In the genomic region with DNA sequence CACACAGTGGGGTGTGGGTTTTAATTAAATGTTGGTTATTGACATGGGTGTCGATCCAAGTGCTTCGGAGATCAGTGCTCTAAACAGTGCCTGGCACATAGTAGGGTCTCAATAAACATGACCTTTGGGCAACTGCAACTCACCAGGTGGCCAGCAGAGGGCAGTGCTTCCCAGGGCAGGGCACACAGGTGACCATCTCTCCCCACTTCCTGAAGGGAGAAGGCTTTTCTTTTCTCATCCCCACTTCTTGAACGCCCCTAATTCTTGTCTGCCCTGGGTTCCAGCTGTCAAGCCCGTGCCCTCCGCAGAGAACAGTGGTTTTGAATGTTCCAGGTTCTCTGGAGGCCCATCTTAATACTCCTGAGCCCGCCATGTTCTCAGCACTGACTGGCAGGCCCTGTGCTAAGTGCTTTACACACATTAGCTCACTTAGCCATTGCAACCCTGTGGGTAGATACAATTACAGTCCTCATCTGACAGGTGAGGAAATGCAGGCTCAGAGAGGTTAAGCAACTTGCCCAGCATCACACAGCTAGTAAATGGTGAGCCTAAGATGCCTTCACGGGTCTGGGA, we compare ENCODE assay signal across 1 cellular context.
TF ChIP-seq lines count a peak whose summit lies in the region.

No MANE protein-coding gene starts in this region.

TF ChIP-seq in K562, 482 proteins besides CTCF, POLR2A, EP300 and RAD21 (continued from another document and continues in another):
- TF ChIP-seq FOXJ2 (tag; IDR thresholded peaks at IDR 0.05), result 0 out of 2 replicates have a peak, but pooled peaks have one; percentile 45
- no peak for TF ChIP-seq FOSL1 (tag; conservative IDR thresholded peaks at IDR 0.05)
- TF ChIP-seq, protein P1, sequence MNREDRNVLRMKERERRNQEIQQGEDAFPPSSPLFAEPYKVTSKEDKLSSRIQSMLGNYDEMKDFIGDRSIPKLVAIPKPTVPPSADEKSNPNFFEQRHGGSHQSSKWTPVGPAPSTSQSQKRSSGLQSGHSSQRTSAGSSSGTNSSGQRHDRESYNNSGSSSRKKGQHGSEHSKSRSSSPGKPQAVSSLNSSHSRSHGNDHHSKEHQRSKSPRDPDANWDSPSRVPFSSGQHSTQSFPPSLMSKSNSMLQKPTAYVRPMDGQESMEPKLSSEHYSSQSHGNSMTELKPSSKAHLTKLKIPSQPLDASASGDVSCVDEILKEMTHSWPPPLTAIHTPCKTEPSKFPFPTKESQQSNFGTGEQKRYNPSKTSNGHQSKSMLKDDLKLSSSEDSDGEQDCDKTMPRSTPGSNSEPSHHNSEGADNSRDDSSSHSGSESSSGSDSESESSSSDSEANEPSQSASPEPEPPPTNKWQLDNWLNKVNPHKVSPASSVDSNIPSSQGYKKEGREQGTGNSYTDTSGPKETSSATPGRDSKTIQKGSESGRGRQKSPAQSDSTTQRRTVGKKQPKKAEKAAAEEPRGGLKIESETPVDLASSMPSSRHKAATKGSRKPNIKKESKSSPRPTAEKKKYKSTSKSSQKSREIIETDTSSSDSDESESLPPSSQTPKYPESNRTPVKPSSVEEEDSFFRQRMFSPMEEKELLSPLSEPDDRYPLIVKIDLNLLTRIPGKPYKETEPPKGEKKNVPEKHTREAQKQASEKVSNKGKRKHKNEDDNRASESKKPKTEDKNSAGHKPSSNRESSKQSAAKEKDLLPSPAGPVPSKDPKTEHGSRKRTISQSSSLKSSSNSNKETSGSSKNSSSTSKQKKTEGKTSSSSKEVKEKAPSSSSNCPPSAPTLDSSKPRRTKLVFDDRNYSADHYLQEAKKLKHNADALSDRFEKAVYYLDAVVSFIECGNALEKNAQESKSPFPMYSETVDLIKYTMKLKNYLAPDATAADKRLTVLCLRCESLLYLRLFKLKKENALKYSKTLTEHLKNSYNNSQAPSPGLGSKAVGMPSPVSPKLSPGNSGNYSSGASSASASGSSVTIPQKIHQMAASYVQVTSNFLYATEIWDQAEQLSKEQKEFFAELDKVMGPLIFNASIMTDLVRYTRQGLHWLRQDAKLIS (CRISPR knock-in tag; IDR thresholded peaks at IDR 0.05), result no peak
- TF ChIP-seq, protein P2, sequence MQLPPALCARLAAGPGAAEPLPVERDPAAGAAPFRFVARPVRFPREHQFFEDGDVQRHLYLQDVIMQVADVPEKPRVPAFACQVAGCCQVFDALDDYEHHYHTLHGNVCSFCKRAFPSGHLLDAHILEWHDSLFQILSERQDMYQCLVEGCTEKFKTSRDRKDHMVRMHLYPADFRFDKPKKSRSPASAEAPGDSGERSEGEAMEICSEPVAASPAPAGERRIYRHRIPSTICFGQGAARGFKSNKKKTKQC (CRISPR knock-in tag; IDR thresholded peaks at IDR 0.05), result no peak
- no peak for TF ChIP-seq BDP1 (IDR thresholded peaks at IDR 0.05; ENCODE audit: insufficient read depth, insufficient read length)
- no peak for TF ChIP-seq SOX6 (IDR thresholded peaks at IDR 0.05)
- no peak for TF ChIP-seq HNRNPUL1 (IDR thresholded peaks at IDR 0.05; ENCODE audit: low read length)
- no peak for TF ChIP-seq EP400 (IDR thresholded peaks at IDR 0.05)
- TF ChIP-seq U2AF2 (optimal IDR thresholded peaks at IDR 0.05; ENCODE audit: low read depth, low read length), result no peak
- no peak for TF ChIP-seq GTF2F1 (IDR thresholded peaks at IDR 0.05; ENCODE audit: low read depth, low read length)
- TF ChIP-seq STAG1 (CRISPR knock-in tag; IDR thresholded peaks at IDR 0.05; ENCODE audit: borderline replicate concordance), result peak; percentile 84
- TF ChIP-seq ERF (CRISPR knock-in tag; IDR thresholded peaks at IDR 0.05), result no peak
- no peak for TF ChIP-seq ZNF717 (CRISPR knock-in tag; IDR thresholded peaks at IDR 0.05)
- no peak for TF ChIP-seq WHSC1 (IDR thresholded peaks at IDR 0.05; ENCODE audit: low read length)
- TF ChIP-seq NONO (IDR thresholded peaks at IDR 0.05; ENCODE audit: low read depth in 2 of 2, low read length in 1 of 2), result no peak
- no peak for TF ChIP-seq ZNF75A (CRISPR knock-in tag; IDR thresholded peaks at IDR 0.05)
- no peak for TF ChIP-seq KLF1 (tag; IDR thresholded peaks at IDR 0.05)
- no peak for TF ChIP-seq TBP (optimal IDR thresholded peaks at IDR 0.05; ENCODE audit: low read depth, low read length)
- TF ChIP-seq, protein P3, sequence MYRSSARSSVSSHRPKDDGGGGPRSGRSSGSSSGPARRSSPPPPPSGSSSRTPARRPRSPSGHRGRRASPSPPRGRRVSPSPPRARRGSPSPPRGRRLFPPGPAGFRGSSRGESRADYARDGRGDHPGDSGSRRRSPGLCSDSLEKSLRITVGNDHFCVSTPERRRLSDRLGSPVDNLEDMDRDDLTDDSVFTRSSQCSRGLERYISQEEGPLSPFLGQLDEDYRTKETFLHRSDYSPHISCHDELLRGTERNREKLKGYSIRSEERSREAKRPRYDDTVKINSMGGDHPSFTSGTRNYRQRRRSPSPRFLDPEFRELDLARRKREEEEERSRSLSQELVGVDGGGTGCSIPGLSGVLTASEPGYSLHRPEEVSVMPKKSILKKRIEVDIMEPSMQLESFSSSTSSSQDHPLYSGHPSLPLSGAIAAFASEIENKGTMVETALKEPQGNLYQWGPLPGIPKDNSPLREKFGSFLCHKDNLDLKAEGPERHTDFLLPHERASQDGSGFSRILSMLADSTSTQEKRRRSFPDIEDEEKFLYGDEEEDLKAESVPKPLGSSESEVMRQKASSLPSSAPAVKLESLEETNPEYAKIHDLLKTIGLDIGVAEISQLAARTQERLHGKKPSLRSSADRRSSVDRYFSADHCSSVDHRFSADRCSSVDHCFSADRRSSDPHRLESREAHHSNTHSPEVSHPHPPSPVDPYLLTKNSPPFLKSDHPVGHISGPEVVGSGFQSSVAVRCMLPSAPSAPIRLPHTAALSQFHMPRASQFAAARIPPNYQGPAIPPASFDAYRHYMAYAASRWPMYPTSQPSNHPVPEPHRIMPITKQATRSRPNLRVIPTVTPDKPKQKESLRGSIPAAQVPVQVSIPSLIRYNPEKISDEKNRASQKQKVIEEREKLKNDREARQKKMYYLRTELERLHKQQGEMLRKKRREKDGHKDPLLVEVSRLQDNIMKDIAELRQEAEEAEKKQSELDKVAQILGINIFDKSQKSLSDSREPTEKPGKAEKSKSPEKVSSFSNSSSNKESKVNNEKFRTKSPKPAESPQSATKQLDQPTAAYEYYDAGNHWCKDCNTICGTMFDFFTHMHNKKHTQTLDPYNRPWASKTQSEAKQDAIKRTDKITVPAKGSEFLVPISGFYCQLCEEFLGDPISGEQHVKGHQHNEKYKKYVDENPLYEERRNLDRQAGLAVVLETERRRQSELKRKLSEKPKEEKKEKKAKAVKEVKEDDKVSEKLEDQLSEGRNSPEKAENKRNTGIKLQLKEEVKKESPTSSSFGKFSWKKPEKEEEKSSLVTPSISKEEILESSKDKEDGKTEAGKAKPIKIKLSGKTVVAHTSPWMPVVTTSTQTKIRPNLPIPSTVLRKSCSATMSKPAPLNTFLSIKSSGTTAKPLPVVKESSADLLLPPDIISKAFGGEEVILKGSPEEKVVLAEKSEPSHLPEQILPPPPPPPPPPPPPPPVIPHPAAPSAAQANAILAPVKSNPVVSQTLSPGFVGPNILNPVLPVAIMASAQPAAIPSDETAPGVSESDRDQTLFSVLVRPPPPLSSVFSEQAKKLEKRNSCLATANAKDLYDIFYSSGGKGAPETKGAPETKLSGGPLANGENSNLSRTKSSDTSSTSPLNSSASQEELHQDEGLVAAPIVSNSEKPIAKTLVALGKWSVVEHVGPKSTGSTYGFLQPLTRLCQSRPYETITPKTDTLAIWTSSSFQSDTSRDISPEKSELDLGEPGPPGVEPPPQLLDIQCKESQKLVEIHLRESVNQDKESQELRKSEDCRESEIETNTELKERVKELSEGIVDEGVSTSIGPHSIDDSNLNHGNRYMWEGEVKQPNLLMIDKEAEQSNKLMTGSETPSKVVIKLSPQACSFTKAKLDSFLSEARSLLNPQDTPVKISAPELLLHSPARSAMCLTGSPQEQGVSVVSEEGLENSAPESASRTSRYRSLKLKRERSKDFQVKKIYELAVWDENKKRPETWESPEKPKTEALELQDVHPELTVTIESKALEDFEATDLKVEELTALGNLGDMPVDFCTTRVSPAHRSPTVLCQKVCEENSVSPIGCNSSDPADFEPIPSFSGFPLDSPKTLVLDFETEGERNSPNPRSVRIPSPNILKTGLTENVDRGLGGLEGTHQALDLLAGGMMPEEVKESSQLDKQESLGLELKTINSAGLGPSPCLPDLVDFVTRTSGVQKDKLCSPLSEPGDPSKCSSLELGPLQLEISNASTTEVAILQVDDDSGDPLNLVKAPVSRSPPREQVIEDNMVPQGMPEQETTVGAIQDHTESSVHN (IDR thresholded peaks at IDR 0.05; ENCODE audit: borderline replicate concordance in 1 of 2, low read depth in 1 of 2), result no peak
- no peak for TF ChIP-seq DACH1 (IDR thresholded peaks at IDR 0.05; ENCODE audit: partially characterized antibody)
- no peak for TF ChIP-seq ZNF785 (CRISPR knock-in tag; IDR thresholded peaks at IDR 0.05)
- TF ChIP-seq TAL1 (IDR thresholded peaks at IDR 0.05), result no peak
- TF ChIP-seq, protein P4, sequence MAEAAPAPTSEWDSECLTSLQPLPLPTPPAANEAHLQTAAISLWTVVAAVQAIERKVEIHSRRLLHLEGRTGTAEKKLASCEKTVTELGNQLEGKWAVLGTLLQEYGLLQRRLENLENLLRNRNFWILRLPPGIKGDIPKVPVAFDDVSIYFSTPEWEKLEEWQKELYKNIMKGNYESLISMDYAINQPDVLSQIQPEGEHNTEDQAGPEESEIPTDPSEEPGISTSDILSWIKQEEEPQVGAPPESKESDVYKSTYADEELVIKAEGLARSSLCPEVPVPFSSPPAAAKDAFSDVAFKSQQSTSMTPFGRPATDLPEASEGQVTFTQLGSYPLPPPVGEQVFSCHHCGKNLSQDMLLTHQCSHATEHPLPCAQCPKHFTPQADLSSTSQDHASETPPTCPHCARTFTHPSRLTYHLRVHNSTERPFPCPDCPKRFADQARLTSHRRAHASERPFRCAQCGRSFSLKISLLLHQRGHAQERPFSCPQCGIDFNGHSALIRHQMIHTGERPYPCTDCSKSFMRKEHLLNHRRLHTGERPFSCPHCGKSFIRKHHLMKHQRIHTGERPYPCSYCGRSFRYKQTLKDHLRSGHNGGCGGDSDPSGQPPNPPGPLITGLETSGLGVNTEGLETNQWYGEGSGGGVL (CRISPR knock-in tag; IDR thresholded peaks at IDR 0.05), result no peak
- TF ChIP-seq SRSF3 (IDR thresholded peaks at IDR 0.05; ENCODE audit: insufficient read depth, low read length), result no peak
- TF ChIP-seq ZC3H4 (CRISPR knock-in tag; IDR thresholded peaks at IDR 0.05; ENCODE audit: borderline replicate concordance), result no peak
- no peak for TF ChIP-seq HSF4 (CRISPR knock-in tag; IDR thresholded peaks at IDR 0.05; ENCODE audit: borderline replicate concordance)
- TF ChIP-seq ZBTB7A (IDR thresholded peaks at IDR 0.05; ENCODE audit: borderline replicate concordance, control insufficient read depth, low read depth, low read length), result no peak
- no peak for TF ChIP-seq MIER1 (IDR thresholded peaks at IDR 0.05; ENCODE audit: low read depth)
- TF ChIP-seq, protein P5, sequence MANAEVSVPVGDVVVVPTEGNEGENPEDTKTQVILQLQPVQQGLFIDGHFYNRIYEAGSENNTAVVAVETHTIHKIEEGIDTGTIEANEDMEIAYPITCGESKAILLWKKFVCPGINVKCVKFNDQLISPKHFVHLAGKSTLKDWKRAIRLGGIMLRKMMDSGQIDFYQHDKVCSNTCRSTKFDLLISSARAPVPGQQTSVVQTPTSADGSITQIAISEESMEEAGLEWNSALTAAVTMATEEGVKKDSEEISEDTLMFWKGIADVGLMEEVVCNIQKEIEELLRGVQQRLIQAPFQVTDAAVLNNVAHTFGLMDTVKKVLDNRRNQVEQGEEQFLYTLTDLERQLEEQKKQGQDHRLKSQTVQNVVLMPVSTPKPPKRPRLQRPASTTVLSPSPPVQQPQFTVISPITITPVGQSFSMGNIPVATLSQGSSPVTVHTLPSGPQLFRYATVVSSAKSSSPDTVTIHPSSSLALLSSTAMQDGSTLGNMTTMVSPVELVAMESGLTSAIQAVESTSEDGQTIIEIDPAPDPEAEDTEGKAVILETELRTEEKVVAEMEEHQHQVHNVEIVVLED (CRISPR knock-in tag; IDR thresholded peaks at IDR 0.05), result no peak
- TF ChIP-seq PHB2 (IDR thresholded peaks at IDR 0.05; ENCODE audit: low read depth), result no peak
- TF ChIP-seq ZNF444 (CRISPR knock-in tag; IDR thresholded peaks at IDR 0.05), result no peak
- TF ChIP-seq MYNN (IDR thresholded peaks at IDR 0.05), result 0 out of 2 replicates have a peak, but pooled peaks have one; percentile 37
- no peak for TF ChIP-seq MYNN (CRISPR knock-in tag; IDR thresholded peaks at IDR 0.05)
- no peak for TF ChIP-seq DPF2 (IDR thresholded peaks at IDR 0.05)
- no peak for TF ChIP-seq FIP1L1 (IDR thresholded peaks at IDR 0.05; ENCODE audit: low read depth, low read length, poor library complexity, severe bottlenecking)
- TF ChIP-seq IRF9 (tag; IDR thresholded peaks at IDR 0.05), result no peak
- TF ChIP-seq, protein P6, sequence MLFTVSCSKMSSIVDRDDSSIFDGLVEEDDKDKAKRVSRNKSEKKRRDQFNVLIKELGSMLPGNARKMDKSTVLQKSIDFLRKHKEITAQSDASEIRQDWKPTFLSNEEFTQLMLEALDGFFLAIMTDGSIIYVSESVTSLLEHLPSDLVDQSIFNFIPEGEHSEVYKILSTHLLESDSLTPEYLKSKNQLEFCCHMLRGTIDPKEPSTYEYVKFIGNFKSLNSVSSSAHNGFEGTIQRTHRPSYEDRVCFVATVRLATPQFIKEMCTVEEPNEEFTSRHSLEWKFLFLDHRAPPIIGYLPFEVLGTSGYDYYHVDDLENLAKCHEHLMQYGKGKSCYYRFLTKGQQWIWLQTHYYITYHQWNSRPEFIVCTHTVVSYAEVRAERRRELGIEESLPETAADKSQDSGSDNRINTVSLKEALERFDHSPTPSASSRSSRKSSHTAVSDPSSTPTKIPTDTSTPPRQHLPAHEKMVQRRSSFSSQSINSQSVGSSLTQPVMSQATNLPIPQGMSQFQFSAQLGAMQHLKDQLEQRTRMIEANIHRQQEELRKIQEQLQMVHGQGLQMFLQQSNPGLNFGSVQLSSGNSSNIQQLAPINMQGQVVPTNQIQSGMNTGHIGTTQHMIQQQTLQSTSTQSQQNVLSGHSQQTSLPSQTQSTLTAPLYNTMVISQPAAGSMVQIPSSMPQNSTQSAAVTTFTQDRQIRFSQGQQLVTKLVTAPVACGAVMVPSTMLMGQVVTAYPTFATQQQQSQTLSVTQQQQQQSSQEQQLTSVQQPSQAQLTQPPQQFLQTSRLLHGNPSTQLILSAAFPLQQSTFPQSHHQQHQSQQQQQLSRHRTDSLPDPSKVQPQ (CRISPR knock-in tag; IDR thresholded peaks at IDR 0.05; ENCODE audit: borderline replicate concordance), result no peak
- TF ChIP-seq HNRNPH1 (optimal IDR thresholded peaks at IDR 0.05; ENCODE audit: low read depth, low read length), result no peak
- TF ChIP-seq TOE1 (IDR thresholded peaks at IDR 0.05; ENCODE audit: borderline replicate concordance), result no peak
- TF ChIP-seq TOE1 (CRISPR knock-in tag; IDR thresholded peaks at IDR 0.05; ENCODE audit: borderline replicate concordance, low read depth), result no peak
- no peak for TF ChIP-seq CBX5 (IDR thresholded peaks at IDR 0.05; ENCODE audit: borderline replicate concordance, low read depth)
